Comparison of ENCODE assay signal across 11 cellular contexts in genomic region chr10:4267084-4267774, GRCh38.
DNase-seq lines count a peak whose midpoint lies in the region; ATAC-seq and TF ChIP-seq lines count a peak whose summit lies in the region.
"Had no signal": no experiment of that assay in that cellular context is flagged by ENCODE, and none has a peak within 500 bp of the region (broad histone marks: within the 10 kb centered on the region; RNA-seq: fewer than 3 reads in every experiment).

No MANE protein-coding gene starts in this region.

- no peaks in the 10 kb centered on the region for H3F3A ChIP-seq in PC-3 (ENCODE audit: low read length, unreplicated experiment)

- no peak overlapping the region for H3K27ac Mint-ChIP-seq in Calu3 (ENCODE audit: unreplicated experiment)

- no peak overlapping the region for H3K4me2 ChIP-seq in PC-3 (ENCODE audit: low read length)

- peaks cover 6% of the 10 kb centered on the region; the same call in 1 of the 2 replicates for H3K4me1 ChIP-seq in PC-3 (ENCODE audit: insufficient read depth, low read length)
- H3K4me1 ChIP-seq: body of pancreas had no signal

- no peak overlapping the region for H3K9ac ChIP-seq in PC-3 (ENCODE audit: low read length)

- H3K27me3 Mint-ChIP-seq in Calu3 (ENCODE audit: unreplicated experiment) = no peaks in the 10 kb centered on the region

- no peaks in the 10 kb centered on the region for H3K79me2 ChIP-seq in PC-3 (ENCODE audit: low read length)

- H3K27ac ChIP-seq in PC-3 (ENCODE audit: low read length) = no peak overlapping the region

- H3K36me3 ChIP-seq in PC-3 (ENCODE audit: low read depth, low read length) = no peaks in the 10 kb centered on the region

- H3K9me3 ChIP-seq in PC-3 (ENCODE audit: low read length) = no peaks in the 10 kb centered on the region
- H3K9me3 ChIP-seq: body of pancreas had no signal

- no peak overlapping the region for H2AFZ ChIP-seq in PC-3 (ENCODE audit: low read length)

- TF ChIP-seq CTCF in Calu3 (IDR thresholded peaks at IDR 0.05; ENCODE audit: unreplicated experiment) = no peak
- TF ChIP-seq CTCF in PC-3 (conservative IDR thresholded peaks at IDR 0.05; ENCODE audit: low read depth, low read length) = peak; percentile 37; the same call in 1 of the 2 replicates
- TF ChIP-seq CTCF in epithelial cell of esophagus (IDR thresholded peaks at IDR 0.05; ENCODE audit: insufficient read depth, low read depth, low read length, missing control alignments) = peak; percentile 40
- TF ChIP-seq CTCF in retinal pigment epithelial cell (conservative IDR thresholded peaks at IDR 0.05; ENCODE audit: low read depth, low read length) = peak; percentile 50

- H4K20me1 ChIP-seq in PC-3 (ENCODE audit: low read length) = no peaks in the 10 kb centered on the region

- CTCF ChIA-PET in Calu3 (lab: Charles Lee) = interaction anchor here (0.5 kb wide), 1 partner anchor 36 kb away, joined by 3 read pairs; no protein-coding TSS in a partner anchor
- CTCF ChIA-PET in PC-3 (lab: Charles Lee) = no interaction called here

- H3K9me3 Mint-ChIP-seq in Calu3 (ENCODE audit: low read depth, unreplicated experiment) = no peaks in the 10 kb centered on the region

- ATAC-seq in PC-3 = no peak
- ATAC-seq: body of pancreas had no signal

- no peak overlapping the region for H3K4me3 Mint-ChIP-seq in Calu3 (ENCODE audit: low read depth, unreplicated experiment)

- no peaks in the 10 kb centered on the region for H3K9me2 ChIP-seq in PC-3 (replicated peaks; ENCODE audit: low read length)

- H3K27me3 ChIP-seq in PC-3 (ENCODE audit: low read length) = no peaks in the 10 kb centered on the region
- H3K27me3 ChIP-seq: body of pancreas had no signal

- DNase-seq in Calu3 = peak; percentile 19
- no peak for DNase-seq in PC-3
- peak; percentile 39 for DNase-seq in epithelial cell of esophagus (ENCODE audit: low read depth)
- DNase-seq in retinal pigment epithelial cell (ENCODE audit: low read depth) = no peak
- no peak for DNase-seq in ecto neural progenitor cell (ENCODE audit: low spot score)
- DNase-seq in amniotic stem cell (lab: John Stamatoyannopoulos, UW) = no peak
- DNase-seq in NCI-H510A (lab: John Stamatoyannopoulos, UW) = no peak
- DNase-seq: activated CD4-positive, alpha-beta T cell treated with anti-CD3 and anti-CD28 coated beads for 1 hour; NCI-H226; retina had no signal

- no TSS peak for BruUV-seq in Calu3 (replicated peaks; lab: Mats Ljungman, UMichigan)
- no TSS peak for BruUV-seq in PC-3 (replicated peaks; lab: Mats Ljungman, UMichigan)

- peaks cover 30% of the 10 kb centered on the region for H3K4me1 Mint-ChIP-seq in Calu3 (ENCODE audit: low read depth, unreplicated experiment)

- POLR2A ChIA-PET in PC-3 (lab: Charles Lee; ENCODE audit: unreplicated experiment) = no interaction called here

- intact Hi-C loops in Calu3 (cut with micrococcal nuclease; ENCODE audit: unreplicated experiment) (no loop called here), PC-3 (cut with micrococcal nuclease) (no loop called here)

- peaks cover 5% of the 10 kb centered on the region for H3K36me3 Mint-ChIP-seq in Calu3 (ENCODE audit: insufficient read depth, unreplicated experiment)

- H3K4me3 ChIP-seq in PC-3 (ENCODE audit: low read length) (no peak overlapping the region), epithelial cell of esophagus (ENCODE audit: low read length) (no peak overlapping the region), retinal pigment epithelial cell (ENCODE audit: low read length) (no peak overlapping the region)
- H3K4me3 ChIP-seq: body of pancreas had no signal

Comparison
In these comparisons a context has a peak if more than half of its experiments do, and no peak if none do; other contexts are left out.
1. DNase-seq: peak in Calu3 (single experiment) and epithelial cell of esophagus (single experiment); none in PC-3 (single experiment), retinal pigment epithelial cell (single experiment), ecto neural progenitor cell (single experiment), amniotic stem cell (single experiment) and NCI-H510A (single experiment).